Comparison of ENCODE assay signal across 20 cellular contexts in genomic region chr6:88921734-88922133, GRCh38.
"Had no signal": no experiment of that assay in that cellular context is flagged by ENCODE, and none has a peak within 500 bp of the region (broad histone marks: within the 10 kb centered on the region; RNA-seq: fewer than 3 reads in every experiment).

No MANE protein-coding gene starts in this region.

- H3K27me3 Mint-ChIP-seq: naive thymus-derived CD4-positive, alpha-beta T cell; progenitor cell of endocrine pancreas had no signal

- DNase-seq: dorsolateral prefrontal cortex; effector CD4-positive, alpha-beta T cell; hypothalamus; immature natural killer cell; midbrain; naive thymus-derived CD4-positive, alpha-beta T cell; stimulated activated CD4-positive, alpha-beta T cell treated with anti-CD3 and anti-CD28 coated beads, Interleukin-12 subunit alpha, Interleukin-12 subunit beta, amount 100 ng/mL, for 4 hours; stimulated activated CD4-positive, alpha-beta T cell treated with anti-CD3 and anti-CD28 coated beads, Interleukin-1b, Interleukin-23, amount 100 ng/mL, for 48 hours; stimulated activated CD4-positive, alpha-beta T cell treated with anti-CD3 and anti-CD28 coated beads, Interleukin-4, amount 100 ng/mL, for 1 hour; stimulated activated CD8-positive, alpha-beta memory T cell treated with anti-CD3 and anti-CD28 coated beads, Interleukin-4, amount 100 ng/mL, for 48 hours; stimulated activated naive CD4-positive, alpha-beta T cell treated with Interleukin-2 at 50 U/mL for 16 hours; stomach; thyroid gland; trophoblast cell had no signal

- ATAC-seq: naive thymus-derived CD4-positive, alpha-beta T cell; sciatic nerve had no signal

- FAIRE-seq: frontal cortex, keratinocyte had no signal

- H3K4me1 Mint-ChIP-seq: nephron, neural progenitor cell had no signal

- H3K9me3 Mint-ChIP-seq: immature natural killer cell, nephron, neural progenitor cell had no signal

- H3K4me3 Mint-ChIP-seq: immature natural killer cell; naive thymus-derived CD4-positive, alpha-beta T cell; nephron; neural progenitor cell had no signal

- H3K27ac Mint-ChIP-seq: immature natural killer cell; naive thymus-derived CD4-positive, alpha-beta T cell; nephron; neural progenitor cell; progenitor cell of endocrine pancreas had no signal
